ENCODE assay signal across 15 cellular contexts in the genomic region with DNA sequence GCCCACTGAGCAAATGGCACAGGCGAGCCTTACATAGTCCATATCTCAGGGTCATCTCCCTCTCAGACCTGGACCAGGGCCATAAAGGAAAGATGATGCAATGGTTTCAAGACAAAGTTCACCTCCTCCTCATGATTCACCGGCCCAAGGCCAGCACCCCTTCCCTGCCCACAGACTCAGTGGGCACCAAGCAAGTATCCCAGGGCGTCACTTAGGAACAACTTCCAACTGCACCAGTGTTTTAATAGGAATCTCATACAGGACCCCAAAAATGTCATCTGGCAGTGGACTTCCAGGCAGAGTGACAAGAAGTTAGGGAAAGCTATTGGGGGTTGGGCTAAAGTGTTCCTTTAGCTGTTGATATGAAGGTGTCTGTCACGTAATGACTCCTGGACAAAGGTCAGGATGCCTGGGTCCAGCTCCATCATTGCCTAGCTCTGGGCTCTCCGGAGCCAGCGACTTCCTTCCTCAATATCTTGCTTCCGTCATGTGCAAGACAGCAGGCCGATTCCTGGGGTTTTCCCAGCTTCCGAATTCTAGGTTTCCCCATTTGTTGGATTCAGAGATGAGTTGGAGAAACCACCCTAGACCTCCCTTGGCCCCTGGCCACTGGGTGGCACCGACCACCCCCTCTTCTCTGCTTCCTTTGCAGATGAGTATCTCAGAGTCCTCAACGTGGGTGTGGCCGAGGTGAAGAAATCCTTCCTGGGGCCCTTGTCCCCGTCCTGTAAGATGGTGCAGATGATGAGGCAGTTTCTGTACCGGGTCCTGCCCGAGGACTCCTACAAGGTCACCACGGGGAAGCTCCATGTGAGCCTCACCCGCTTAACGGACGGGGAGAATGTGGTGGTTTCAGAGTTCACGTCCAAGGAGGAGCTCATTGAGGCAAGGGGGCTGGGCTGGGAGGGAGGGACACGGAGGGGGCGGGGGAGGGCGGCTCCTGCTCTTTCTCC. TPM values are rescaled to one million over a fixed set of nuclear protein-coding genes. Genes with fewer than 3 reads are reported as not detected.
DNase-seq lines count a peak whose midpoint lies in the region; ATAC-seq and TF ChIP-seq lines count a peak whose summit lies in the region.
"Had no signal": no experiment of that assay in that cellular context is flagged by ENCODE, and none has a peak within 500 bp of the region (broad histone marks: within the 10 kb centered on the region; RNA-seq: fewer than 3 reads in every experiment).

No MANE protein-coding gene starts in this region.

- H3K27ac ChIP-seq in Peyer's patch (peak overlapping the region in 3 of 4 donors; percentile 59 to 89 (median 84)), epithelial cell of prostate (peak overlapping the region; percentile 68), osteoblast (ENCODE audit: low read depth, low read length) (no peak overlapping the region)

- no peak overlapping the region for H2AFZ ChIP-seq in osteoblast (ENCODE audit: low read length)

- no peaks in the 10 kb centered on the region for H3K9me3 Mint-ChIP-seq in HFFc6
- H3K9me3 Mint-ChIP-seq: activated T-helper 1 cell treated with anti-CD3 and anti-CD28 coated beads, Interleukin-12 subunit alpha, Interleukin-12 subunit beta, Interleukin-2, Interleukin-4 antibody, amounts not matched to agents 30 ng/mL and 10 ng/mL and 1 ng/mL, durations not matched to agents 14 hours and 24 hours and 36 hours; nephron had no signal

- peaks cover 16% of the 10 kb centered on the region for H3K27me3 Mint-ChIP-seq in HFFc6 (ENCODE audit: insufficient read depth)

- H4K20me1 ChIP-seq in osteoblast (ENCODE audit: insufficient read depth, low read length) = no peaks in the 10 kb centered on the region

- H3K79me2 ChIP-seq in osteoblast (ENCODE audit: insufficient read depth, low read length) = no peaks in the 10 kb centered on the region

- H3K4me2 ChIP-seq in osteoblast (ENCODE audit: insufficient read depth, low read length) = no peak overlapping the region

- TF ChIP-seq POLR2A in Peyer's patch (IDR thresholded peaks at IDR 0.05) = no peak

- H3K36me3 ChIP-seq in Peyer's patch (no peaks in the 10 kb centered on the region), osteoblast (ENCODE audit: insufficient read depth, low read length) (no peaks in the 10 kb centered on the region)

- H3K36me3 Mint-ChIP-seq in HFFc6 (ENCODE audit: low read depth) = no peaks in the 10 kb centered on the region

- peaks cover 9% of the 10 kb centered on the region for H3K4me1 Mint-ChIP-seq in HFFc6 (ENCODE audit: low read depth)
- H3K4me1 Mint-ChIP-seq: nephron had no signal

- H3K4me1 ChIP-seq in Peyer's patch (peaks cover 0 to 9% (median 1%) of the 10 kb centered on the region in 4 donors), osteoblast (ENCODE audit: insufficient read depth, low read length) (peaks cover 10% of the 10 kb centered on the region)

- H3K27ac Mint-ChIP-seq in HFFc6 = no peak overlapping the region
- H3K27ac Mint-ChIP-seq: activated T-helper 1 cell treated with anti-CD3 and anti-CD28 coated beads, Interleukin-12 subunit alpha, Interleukin-12 subunit beta, Interleukin-2, Interleukin-4 antibody, amounts not matched to agents 30 ng/mL and 10 ng/mL and 1 ng/mL, durations not matched to agents 14 hours and 24 hours and 36 hours; nephron had no signal

- H3K4me3 ChIP-seq in Peyer's patch (no peak overlapping the region), osteoblast (ENCODE audit: insufficient read depth, low read length) (no peak overlapping the region)

- DNase-seq in HFFc6 = peak; percentile 20
- peak in 2 of 3 donors; percentile 81 to 88 for DNase-seq in Peyer's patch
- DNase-seq in epithelial cell of prostate (ENCODE audit: low read depth, low spot score) = no peak
- DNase-seq in osteoblast (ENCODE audit: insufficient read length, low spot score, missing footprints) = peak; percentile 90
- DNase-seq in midbrain (lab: John Stamatoyannopoulos, UW) = no peak
- DNase-seq in cerebellar nuclear complex (lab: John Stamatoyannopoulos, UW) = no peak
- DNase-seq in NCI-H128 (lab: John Stamatoyannopoulos, UW; ENCODE audit: unreplicated experiment) = no peak
- DNase-seq: DND-41; hypothalamus; NCI-H446; stimulated activated CD4-positive, alpha-beta T cell treated with anti-CD3 and anti-CD28 coated beads, Interleukin-2, amount 100 ng/mL, for 24 hours had no signal

- H3K4me3 Mint-ChIP-seq in HFFc6 = no peak overlapping the region
- H3K4me3 Mint-ChIP-seq: activated T-helper 1 cell treated with anti-CD3 and anti-CD28 coated beads, Interleukin-12 subunit alpha, Interleukin-12 subunit beta, Interleukin-2, Interleukin-4 antibody, amounts not matched to agents 30 ng/mL and 10 ng/mL and 1 ng/mL, durations not matched to agents 14 hours and 24 hours and 36 hours; nephron had no signal

- TF ChIP-seq CTCF in HFFc6 (IDR thresholded peaks at IDR 0.05) (no peak), Peyer's patch (IDR thresholded peaks at IDR 0.05) (no peak), osteoblast (IDR thresholded peaks at IDR 0.05; ENCODE audit: extremely low read depth, low read depth, low read length) (no peak)

- ATAC-seq in HG02884 (IDR thresholded peaks at IDR 0.05; ENCODE audit: unreplicated experiment) = no peak

- no peaks in the 10 kb centered on the region for H3K27me3 ChIP-seq in Peyer's patch
- H3K27me3 ChIP-seq in osteoblast (ENCODE audit: insufficient read depth, low read length) = peaks cover 10% of the 10 kb centered on the region

- H3K9me3 ChIP-seq in Peyer's patch (no peaks in the 10 kb centered on the region), osteoblast (ENCODE audit: low read depth, low read length) (no peaks in the 10 kb centered on the region)

RNA-seq across cellular contexts. Expression of gene PNPLA1, which starts 21.1 kb away (rescaled TPM):
- not detected for total RNA-seq in HFFc6 (2021; fragmentation: NEBNext Ultra II Directional; extraction: Animal tissue kit (Norgen Biotek cat#: 25700))
- total RNA-seq in Peyer's patch (1 to 10 TPM in 3 of 4 donors, not detected in 1; 1.3 to 4.0 (median 3.0) TPM), osteoblast (under 0.01 TPM in 1 of 2 replicates, not detected in the other)
- total RNA-seq: activated T-helper 1 cell treated with anti-CD3 and anti-CD28 coated beads, Interleukin-12 subunit alpha, Interleukin-12 subunit beta, Interleukin-2, Interleukin-4 antibody, amounts not matched to agents 30 ng/mL and 10 ng/mL and 1 ng/mL, durations not matched to agents 14 hours and 24 hours and 36 hours; chondrocyte had no signal

RNA-seq across cellular contexts. Expression of gene BNIP5, which starts 45.7 kb away (rescaled TPM):
- not detected for total RNA-seq in HFFc6 (2021; fragmentation: NEBNext Ultra II Directional; extraction: Animal tissue kit (Norgen Biotek cat#: 25700))
- total RNA-seq in Peyer's patch = 10 to 100 TPM in 3 of 4 donors, 1 to 10 TPM in 1; 9.1 to 35.4 (median 25.3) TPM
- not detected in 2 replicates for total RNA-seq in osteoblast
- total RNA-seq: activated T-helper 1 cell treated with anti-CD3 and anti-CD28 coated beads, Interleukin-12 subunit alpha, Interleukin-12 subunit beta, Interleukin-2, Interleukin-4 antibody, amounts not matched to agents 30 ng/mL and 10 ng/mL and 1 ng/mL, durations not matched to agents 14 hours and 24 hours and 36 hours; chondrocyte had no signal

Comparison
In these comparisons a context has a peak if more than half of its experiments do, and no peak if none do; other contexts are left out.
1. DNase-seq: peak in HFFc6 (single experiment), Peyer's patch (2 of 3) and osteoblast (single experiment); none in epithelial cell of prostate (single experiment), midbrain (single experiment), cerebellar nuclear complex (0 of 2) and NCI-H128 (single experiment).
2. RNA of gene BNIP5, which starts 45.7 kb away (total RNA-seq): 9.1 to 35.4 TPM in Peyer's patch; not detected in HFFc6 and not detected in osteoblast; every median in the first group is over 10 times any median in the second.